In the genomic region with DNA sequence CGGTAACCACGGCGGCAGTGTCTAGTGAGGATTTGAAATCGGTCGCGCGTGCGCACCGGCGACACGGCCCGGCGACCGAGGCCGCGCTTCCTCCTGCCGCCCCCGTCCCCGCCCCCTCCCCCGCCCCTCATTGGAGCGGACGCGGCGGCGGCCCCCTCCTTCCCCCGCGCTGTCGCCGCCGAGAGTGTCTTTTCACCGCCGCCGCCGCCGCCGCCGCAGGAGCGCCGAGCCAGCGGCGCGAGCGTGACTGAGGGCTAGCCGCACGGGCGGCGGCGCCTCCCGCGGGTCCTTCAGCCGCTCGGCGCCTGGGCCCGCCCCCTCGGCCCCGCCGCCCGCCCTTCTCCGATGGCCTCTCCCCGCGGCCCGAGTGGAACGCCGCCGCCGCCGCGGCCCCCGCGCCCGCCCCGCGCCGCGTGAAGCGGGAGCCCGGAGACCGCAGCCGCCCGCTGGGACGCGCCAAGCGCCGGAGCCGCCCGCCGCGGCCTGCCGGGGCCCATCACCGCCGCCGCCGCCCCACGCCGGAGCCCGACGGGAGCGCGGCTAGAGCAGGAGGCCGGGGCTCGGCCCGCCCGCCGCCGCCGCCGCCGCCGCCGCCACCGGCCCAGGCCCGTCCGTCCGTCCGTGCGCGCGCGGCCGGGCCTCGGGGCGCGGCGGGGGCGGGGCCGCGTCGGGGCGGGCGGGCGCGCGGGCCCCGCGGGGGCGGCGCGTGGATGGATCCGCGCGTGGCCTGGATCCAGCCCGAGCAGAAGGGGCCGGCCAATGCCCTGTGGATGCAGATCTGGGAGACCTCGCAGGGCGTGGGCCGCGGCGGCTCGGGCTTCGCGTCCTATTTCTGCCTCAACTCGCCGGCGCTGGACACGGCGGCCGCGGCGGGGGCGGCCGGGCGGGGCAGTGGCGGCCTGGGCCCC, we compare ENCODE assay signal across 8 cellular contexts. TPM values are rescaled to one million over a fixed set of nuclear protein-coding genes. Genes with fewer than 3 reads are reported as not detected.
DNase-seq lines count a peak whose midpoint lies in the region; ATAC-seq and TF ChIP-seq lines count a peak whose summit lies in the region.

TSS of gene TENT4A (plus strand) at position 159 of the 908 bp plus-strand sequence. CDS start at position 711, 552 bp downstream.

- H3K36me3 ChIP-seq in Peyer's patch (no peaks in the 10 kb centered on the region), stomach smooth muscle (ENCODE audit: control insufficient read depth in 2 of 2, insufficient read depth in 2 of 2, low read length in 2 of 2) (peaks cover 0 to 4% of the 10 kb centered on the region in 2 donors)

- peak within 1 kb of the TSS; percentile 88 for H3K4me3 Mint-ChIP-seq in chondrocyte (ENCODE audit: unreplicated experiment)

- H3K9me3 ChIP-seq in Peyer's patch (no peaks in the 10 kb centered on the region), stomach smooth muscle (ENCODE audit: control insufficient read depth in 2 of 2, low read length in 2 of 2) (no peaks in the 10 kb centered on the region)

- H3K4me3 ChIP-seq in Peyer's patch (peak within 1 kb of the TSS; percentile 70 to 89 (median 82)), stomach smooth muscle (ENCODE audit: low read length in 2 of 2) (peak within 1 kb of the TSS; percentile 73 to 83)

- no peaks in the 10 kb centered on the region for H3K27me3 ChIP-seq in Peyer's patch
- no peaks in the 10 kb centered on the region for H3K27me3 ChIP-seq in stomach smooth muscle (ENCODE audit: control insufficient read depth in 1 of 2, insufficient read depth in 2 of 2, low read length in 2 of 2)

- peaks cover 50% of the 10 kb centered on the region for H3K4me1 Mint-ChIP-seq in chondrocyte (ENCODE audit: low read depth)

- peak within 1 kb of the TSS; percentile 90 to 100 (median 98) for H3K27ac ChIP-seq in Peyer's patch
- peak within 1 kb of the TSS; percentile 91 for H3K27ac ChIP-seq in stomach smooth muscle (ENCODE audit: low read length)

- H3K9ac ChIP-seq in stomach smooth muscle (ENCODE audit: low read length in 2 of 2), result peak within 1 kb of the TSS; percentile 80 to 87

- H3K4me1 ChIP-seq in Peyer's patch (peaks cover 0 to 47% (median 14%) of the 10 kb centered on the region in 4 donors), stomach smooth muscle (ENCODE audit: control insufficient read depth, insufficient read depth, low read length) (peaks cover 45% of the 10 kb centered on the region)

- H3K36me3 Mint-ChIP-seq in chondrocyte (ENCODE audit: low read depth), result no peaks in the 10 kb centered on the region

- TF ChIP-seq CTCF in Peyer's patch (IDR thresholded peaks at IDR 0.05), result no peak
- TF ChIP-seq CTCF in chondrocyte (IDR thresholded peaks at IDR 0.05), result no peak

- ATAC-seq in HG02610 (IDR thresholded peaks at IDR 0.05; ENCODE audit: unreplicated experiment) (peak; percentile 7), left lobe of liver (peak; percentile 69)

- H3K27me3 Mint-ChIP-seq in chondrocyte (ENCODE audit: low read depth), result no peaks in the 10 kb centered on the region

- H3K9me3 Mint-ChIP-seq in chondrocyte (ENCODE audit: low read depth), result no peaks in the 10 kb centered on the region

- no peak for TF ChIP-seq POLR2A in Peyer's patch (IDR thresholded peaks at IDR 0.05)

- DNase-seq in NCI-H2171 (lab: John Stamatoyannopoulos, UW), result peak; percentile 22
- no peak for DNase-seq in NCI-H2171 treated with DMSO at 0.1 percent for 48 hours (lab: John Stamatoyannopoulos, UW)
- peak in 1 of 3 donors; percentile 68 for DNase-seq in Peyer's patch
- DNase-seq in chondrocyte (ENCODE audit: low spot score), result no peak
- peak; percentile 60 for DNase-seq in left lobe of liver (ENCODE audit: low spot score)
- no peak for DNase-seq in cortex of kidney (lab: John Stamatoyannopoulos, UW)

- peak within 1 kb of the TSS; percentile 97 for H3K27ac Mint-ChIP-seq in chondrocyte (ENCODE audit: unreplicated experiment)

RNA-seq across cellular contexts. Expression of gene TENT4A, which starts in this region (rescaled TPM):
- total RNA-seq in Peyer's patch (10 to 100 TPM; 28.0 to 71.8 (median 44.5) TPM), chondrocyte (21.5 to 28.2 TPM (median 21.7 TPM) in 3 replicates), left lobe of liver (14.3 TPM)

Comparison
In these comparisons a context has a peak if more than half of its experiments do, and no peak if none do; other contexts are left out.
1. DNase-seq: peak in NCI-H2171 (single experiment) and left lobe of liver (single experiment); none in NCI-H2171 treated with DMSO at 0.1 percent for 48 hours (single experiment), chondrocyte (single experiment) and cortex of kidney (single experiment).